ENCODE assay signal across 19 cellular contexts in the genomic region with DNA sequence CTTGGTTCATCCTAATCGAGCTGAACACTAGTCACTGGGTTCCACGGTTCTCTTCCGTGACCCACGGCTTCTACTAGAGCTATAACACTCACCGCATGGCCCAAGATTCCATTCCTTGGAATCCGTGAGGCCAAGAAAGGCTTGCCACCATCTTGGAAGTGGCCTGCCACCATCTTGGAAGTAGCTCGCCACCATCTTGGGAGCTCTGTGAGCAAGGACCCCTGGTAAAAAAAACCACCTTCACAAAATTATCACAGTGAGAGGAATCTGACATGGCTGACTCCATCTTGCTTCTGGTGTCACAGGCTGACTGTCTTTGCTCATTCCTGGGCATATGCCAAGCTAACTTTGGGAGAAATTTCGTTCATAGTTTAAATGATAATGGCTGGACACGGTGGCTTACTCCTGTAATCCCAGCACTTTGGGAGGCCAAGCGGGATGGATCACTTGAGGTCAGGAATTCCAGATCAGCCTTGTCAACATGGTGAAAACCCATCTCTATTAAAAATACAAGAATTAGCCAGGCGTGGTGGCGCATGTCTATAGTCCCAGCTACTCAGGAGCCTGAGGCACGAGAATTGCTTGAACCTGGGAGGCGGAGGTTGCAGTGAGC. TPM values are rescaled to one million over a fixed set of nuclear protein-coding genes. Genes with fewer than 3 reads are reported as not detected.
DNase-seq lines count a peak whose midpoint lies in the region; ATAC-seq and TF ChIP-seq lines count a peak whose summit lies in the region.
"Had no signal": no experiment of that assay in that cellular context is flagged by ENCODE, and none has a peak within 500 bp of the region (broad histone marks: within the 10 kb centered on the region; RNA-seq: fewer than 3 reads in every experiment).

No MANE protein-coding gene starts in this region.

- no peak overlapping the region for H3K27ac ChIP-seq in IMR-90 (ENCODE audit: insufficient read depth, low read length)
- H3K27ac ChIP-seq: KMS-11 had no signal

- dilution Hi-C loops in IMR-90 (cut with HindIII; ENCODE audit: low sequenced_read_pairs, unreplicated experiment): no loop called here

- POLR2A ChIA-PET in IMR-90 (lab: Charles Lee; ENCODE audit: unreplicated experiment): no interaction called here

- H3K9me3 Mint-ChIP-seq in brain: peaks cover 0 to 6% (median 0%) of the 10 kb centered on the region in 5 experiments
- H3K9me3 Mint-ChIP-seq in nephron progenitor cell: no peaks in the 10 kb centered on the region
- H3K9me3 Mint-ChIP-seq: CD14-positive monocyte had no signal

- H2AK9ac ChIP-seq in IMR-90 (replicated peaks; ENCODE audit: low read depth, low read length, poor library complexity): no peak overlapping the region

- H3K4me1 Mint-ChIP-seq in brain (peaks cover 71% of the 10 kb centered on the region), nephron progenitor cell (peaks cover 42% of the 10 kb centered on the region)

- in situ Hi-C loops in Caki2 (cut with HindIII; ENCODE audit: low pct_unique_long_range_greater_than_20kb, low sequenced_read_pairs) (no loop called here), IMR-90 (cut with MboI; ENCODE audit: low sequenced_read_pairs) (no loop called here)

- no peak overlapping the region for H3K4ac ChIP-seq in IMR-90 (ENCODE audit: low read depth, low read length)

- no peak overlapping the region for H2BK15ac ChIP-seq in IMR-90 (ENCODE audit: low read depth, low read length)

- no peak overlapping the region for H3K18ac ChIP-seq in IMR-90 (ENCODE audit: low read depth, low read length)

- no peaks in the 10 kb centered on the region for H3K27me3 Mint-ChIP-seq in brain
- peaks cover 18% of the 10 kb centered on the region for H3K27me3 Mint-ChIP-seq in nephron progenitor cell (ENCODE audit: low read depth, poor library complexity)

- BruUV-seq in IMR-90 (replicated peaks; lab: Mats Ljungman, UMichigan): no TSS peak

- H2AK5ac ChIP-seq in IMR-90 (ENCODE audit: low read depth, low read length): no peak overlapping the region; the same call in 1 of the 2 replicates

- H3K9me3 ChIP-seq in IMR-90 (ENCODE audit: control insufficient read depth, insufficient read depth, low read length): no peaks in the 10 kb centered on the region
- H3K9me3 ChIP-seq: MG63 had no signal

- H3K27ac Mint-ChIP-seq in brain: peak overlapping the region in 3 of 5 experiments; percentile 18 to 64 (median 20)
- peak overlapping the region; percentile 75 for H3K27ac Mint-ChIP-seq in nephron progenitor cell
- H3K27ac Mint-ChIP-seq: CD14-positive monocyte had no signal

- H3K36me3 ChIP-seq in IMR-90 (ENCODE audit: control insufficient read depth, insufficient read depth, low read length): no peaks in the 10 kb centered on the region
- H3K36me3 ChIP-seq: MG63 had no signal

- no peak overlapping the region for H3K23ac ChIP-seq in IMR-90 (ENCODE audit: low read depth, low read length)

- H2BK20ac ChIP-seq in IMR-90 (ENCODE audit: low read depth, low read length): peak overlapping the region; percentile 6; the same call in 1 of the 2 replicates

- H3K4me3 ChIP-seq in IMR-90 (ENCODE audit: insufficient read depth, low read depth, low read length): no peak overlapping the region
- H3K4me3 ChIP-seq: MG63 had no signal

- no peak overlapping the region for H4K5ac ChIP-seq in IMR-90 (ENCODE audit: low read depth, low read length)

- H4K8ac ChIP-seq in IMR-90 (ENCODE audit: low read depth in 2 of 2, low read length in 2 of 2): no peak overlapping the region

- H3K4me3 Mint-ChIP-seq in brain (peak overlapping the region in 1 of 5 experiments; percentile 15), nephron progenitor cell (no peak overlapping the region)
- H3K4me3 Mint-ChIP-seq: CD14-positive monocyte had no signal

- no peak overlapping the region for H2AFZ ChIP-seq in IMR-90 (replicated peaks; ENCODE audit: low read length, poor library complexity)

- H3K4me1 ChIP-seq in IMR-90 (ENCODE audit: control insufficient read depth, insufficient read depth, low read length): peaks cover 20% of the 10 kb centered on the region

- H3K36me3 Mint-ChIP-seq in brain: no peaks in the 10 kb centered on the region
- no peaks in the 10 kb centered on the region for H3K36me3 Mint-ChIP-seq in nephron progenitor cell (ENCODE audit: low read depth)
- H3K36me3 Mint-ChIP-seq: CD14-positive monocyte had no signal

- H2BK120ac ChIP-seq in IMR-90 (ENCODE audit: low read depth, low read length): no peak overlapping the region

- peaks cover 0 to 10% of the 10 kb centered on the region in 2 experiments; a peak in 2 of 4 replicates for H3K79me1 ChIP-seq in IMR-90 (ENCODE audit: low read depth in 1 of 2, low read length in 2 of 2)

- no peaks in the 10 kb centered on the region for H3K27me3 ChIP-seq in IMR-90 (ENCODE audit: control insufficient read depth, insufficient read depth, low read length)
- H3K27me3 ChIP-seq: MG63 had no signal

- 100% methylated on average over 3 of the region's 14 CpGs; no CpG with 5 or more reads in 1 of the 2 experiments for WGBS in IMR-90 (ENCODE audit: extremely low coverage in 2 of 2, insufficient read length in 1 of 2), 2 experiments

- no peak for TF ChIP-seq RAD21 in IMR-90 (IDR thresholded peaks at IDR 0.05; ENCODE audit: low read length)

- H4K20me1 ChIP-seq in IMR-90 (ENCODE audit: insufficient read depth, low read length): no peaks in the 10 kb centered on the region

- no peak overlapping the region for H3K14ac ChIP-seq in IMR-90 (replicated peaks; ENCODE audit: low read depth, low read length)

- DNase-seq in Caki2 (ENCODE audit: low read depth) (peak; percentile 32), IMR-90 (no peak), nephron progenitor cell (no peak), OCI-M1 (lab: John Stamatoyannopoulos, UW) (no peak), NCI-H510A (lab: John Stamatoyannopoulos, UW) (no peak)
- no peak for DNase-seq in activated naive CD4-positive, alpha-beta T cell treated with Interleukin-2 at 50 U/mL for 16 hours
- DNase-seq: COR-L47, MG63, NCI-H1105, NCI-H187, NCI-H2171, NCI-H446 treated with DMSO at 0.1 percent for 48 hours, NCI-H774, SHP77 treated with DMSO at 0.1 percent for 48 hours had no signal

- H3K9ac ChIP-seq in IMR-90 (ENCODE audit: low read depth, low read length): no peak overlapping the region
- H3K9ac ChIP-seq: KMS-11 had no signal

- no peak for ATAC-seq in IMR-90 (ENCODE audit: low read depth)
- ATAC-seq in GM21367 (IDR thresholded peaks at IDR 0.05; ENCODE audit: unreplicated experiment): no peak

- H3K9me1 ChIP-seq in IMR-90 (ENCODE audit: insufficient read depth, low read length): peaks cover 14% of the 10 kb centered on the region; the same call in 1 of the 2 replicates

- TF ChIP-seq CTCF in IMR-90 (conservative IDR thresholded peaks at IDR 0.05; ENCODE audit: low read depth, low read length) (no peak), brain (conservative IDR thresholded peaks at IDR 0.05) (no peak), nephron progenitor cell (IDR thresholded peaks at IDR 0.05) (no peak)

- TF ChIP-seq POLR2A in IMR-90 (IDR thresholded peaks at IDR 0.05; ENCODE audit: low read depth, low read length): no peak

- CTCF ChIA-PET in IMR-90 (lab: Yijun Ruan, JAX): no interaction called here

- H2BK5ac ChIP-seq in IMR-90 (ENCODE audit: low read depth, low read length, poor library complexity, severe bottlenecking): no peak overlapping the region

- H4K91ac ChIP-seq in IMR-90 (ENCODE audit: insufficient read depth, low read depth, low read length): no peak overlapping the region

- intact Hi-C loops in IMR-90 (cut with micrococcal nuclease): no loop called here

- H3K56ac ChIP-seq in IMR-90 (ENCODE audit: extremely low read depth, insufficient read depth, low read length): no peak overlapping the region

- no peak overlapping the region for H3K4me2 ChIP-seq in IMR-90 (ENCODE audit: low read depth, low read length)
- H3K4me2 ChIP-seq: KMS-11 had no signal

TF ChIP-seq in IMR-90, 13 proteins besides CTCF, POLR2A, EP300 and RAD21 (continues in another document):
- no peak for TF ChIP-seq MXI1 (IDR thresholded peaks at IDR 0.05; ENCODE audit: borderline replicate concordance, low read depth, low read length)
- TF ChIP-seq, protein P1, sequence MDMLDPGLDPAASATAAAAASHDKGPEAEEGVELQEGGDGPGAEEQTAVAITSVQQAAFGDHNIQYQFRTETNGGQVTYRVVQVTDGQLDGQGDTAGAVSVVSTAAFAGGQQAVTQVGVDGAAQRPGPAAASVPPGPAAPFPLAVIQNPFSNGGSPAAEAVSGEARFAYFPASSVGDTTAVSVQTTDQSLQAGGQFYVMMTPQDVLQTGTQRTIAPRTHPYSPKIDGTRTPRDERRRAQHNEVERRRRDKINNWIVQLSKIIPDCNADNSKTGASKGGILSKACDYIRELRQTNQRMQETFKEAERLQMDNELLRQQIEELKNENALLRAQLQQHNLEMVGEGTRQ (IDR thresholded peaks at IDR 0.05; ENCODE audit: low read depth, low read length): no peak
- no peak for TF ChIP-seq BHLHE40 (IDR thresholded peaks at IDR 0.05; ENCODE audit: low read depth, low read length)

RNA-seq across cellular contexts. Expression of a gene that starts 18.9 kb away (rescaled TPM):
- total RNA-seq in Caki2 (2014; rRNA removed; shearing (Covaris generic); ENCODE audit: low replicate concordance): 7.2 and 10.0 TPM in 2 replicates
- 0.83 and 0.90 TPM in 2 replicates for total RNA-seq in IMR-90 (2012; rRNA removed)
- polyA plus RNA-seq in IMR-90 (2012; rRNA removed) (0.97 and 1.3 TPM in 2 replicates), brain (ENCODE audit: insufficient read depth, low read depth, low replicate concordance) (31.0 TPM)
- 0.63 and 0.81 TPM in 2 replicates for polyA plus RNA-seq in IMR-90 (2012; cell fraction: cytosol; rRNA removed)
- 0.12 and 0.50 TPM in 2 replicates for polyA plus RNA-seq in IMR-90 (2012; cell fraction: nucleus; rRNA removed; ENCODE audit: low replicate concordance)

RNA-seq across cellular contexts. Expression of a gene that starts 21.7 kb away (rescaled TPM):
- not detected in 2 replicates for total RNA-seq in Caki2 (2014; rRNA removed; shearing (Covaris generic); ENCODE audit: low replicate concordance)
- total RNA-seq in IMR-90 (2012; rRNA removed): not detected in 2 replicates
- not detected in 2 replicates for polyA plus RNA-seq in IMR-90 (2012; rRNA removed)
- 0.08 TPM in 1 of 2 replicates, not detected in the other for polyA plus RNA-seq in IMR-90 (2012; cell fraction: cytosol; rRNA removed)
- polyA plus RNA-seq in IMR-90 (2012; cell fraction: nucleus; rRNA removed; ENCODE audit: low replicate concordance): 0.07 and 0.13 TPM in 2 replicates
- polyA plus RNA-seq in brain (ENCODE audit: insufficient read depth, low read depth, low replicate concordance): 1.4 TPM
- total RNA-seq: A673 had no signal
- polyA plus RNA-seq: CD14-positive monocyte had no signal

RNA-seq across cellular contexts. Expression of a gene that starts 37.7 kb away (rescaled TPM):
- 129 and 148 TPM in 2 replicates for total RNA-seq in Caki2 (2014; rRNA removed; shearing (Covaris generic); ENCODE audit: low replicate concordance)
- total RNA-seq in IMR-90 (2012; rRNA removed): 143 and 146 TPM in 2 replicates
- polyA plus RNA-seq in IMR-90 (2012; rRNA removed) (327 and 340 TPM in 2 replicates), brain (ENCODE audit: insufficient read depth, low read depth, low replicate concordance) (335 TPM)
- polyA plus RNA-seq in IMR-90 (2012; cell fraction: cytosol; rRNA removed): 318 and 528 TPM in 2 replicates
- polyA plus RNA-seq in IMR-90 (2012; cell fraction: nucleus; rRNA removed; ENCODE audit: low replicate concordance): 62.6 and 69.0 TPM in 2 replicates

RNA-seq across cellular contexts. Expression of a gene that starts 47.5 kb away (rescaled TPM):
- total RNA-seq in Caki2 (2014; rRNA removed; shearing (Covaris generic); ENCODE audit: low replicate concordance): 10.7 and 21.6 TPM in 2 replicates
- 44.4 and 52.5 TPM in 2 replicates for total RNA-seq in IMR-90 (2012; rRNA removed)
- polyA plus RNA-seq in IMR-90 (2012; rRNA removed): 23.4 and 24.0 TPM in 2 replicates
- 11.1 and 11.6 TPM in 2 replicates for polyA plus RNA-seq in IMR-90 (2012; cell fraction: cytosol; rRNA removed)
- 45.5 and 82.3 TPM in 2 replicates for polyA plus RNA-seq in IMR-90 (2012; cell fraction: nucleus; rRNA removed; ENCODE audit: low replicate concordance)
- 27.7 TPM for polyA plus RNA-seq in brain (ENCODE audit: insufficient read depth, low read depth, low replicate concordance)
